ENCODE assay signal across 8 cellular contexts in genomic region chr1:118136511-118136937, GRCh38.
DNase-seq lines count a peak whose midpoint lies in the region; ATAC-seq lines count a peak whose summit lies in the region.

No MANE protein-coding gene starts in this region.

- peak; percentile 100 for ATAC-seq in HG03108 (IDR thresholded peaks at IDR 0.05; ENCODE audit: unreplicated experiment)

- DNase-seq in AG08396 (ENCODE audit: low spot score), result peak; percentile 51
- peak; percentile 53 for DNase-seq in GM19240 (ENCODE audit: insufficient read length, low spot score)
- DNase-seq in amniotic epithelial cell (ENCODE audit: low read depth), result peak; percentile 1
- peak; percentile 11 for DNase-seq in stimulated activated CD4-positive, alpha-beta T cell treated with anti-CD3 and anti-CD28 coated beads, Interleukin-12 subunit alpha, Interleukin-12 subunit beta, amount 100 ng/mL, for 4 hours
- DNase-seq in middle frontal gyrus (ENCODE audit: extremely low spot score, low spot score), result no peak
- DNase-seq in Kasumi-1 (lab: John Stamatoyannopoulos, UW), result no peak
- no peak for DNase-seq in SIG-M5 (lab: John Stamatoyannopoulos, UW)

Comparison
In these comparisons a context has a peak if more than half of its experiments do, and no peak if none do; other contexts are left out.
1. DNase-seq: peak in AG08396 (single experiment), GM19240 (single experiment), amniotic epithelial cell (single experiment) and stimulated activated CD4-positive, alpha-beta T cell treated with anti-CD3 and anti-CD28 coated beads, Interleukin-12 subunit alpha, Interleukin-12 subunit beta, amount 100 ng/mL, for 4 hours (single experiment); none in middle frontal gyrus (single experiment), Kasumi-1 (0 of 2) and SIG-M5 (single experiment).